Comparison of ENCODE assay signal across 17 cellular contexts in the genomic region with DNA sequence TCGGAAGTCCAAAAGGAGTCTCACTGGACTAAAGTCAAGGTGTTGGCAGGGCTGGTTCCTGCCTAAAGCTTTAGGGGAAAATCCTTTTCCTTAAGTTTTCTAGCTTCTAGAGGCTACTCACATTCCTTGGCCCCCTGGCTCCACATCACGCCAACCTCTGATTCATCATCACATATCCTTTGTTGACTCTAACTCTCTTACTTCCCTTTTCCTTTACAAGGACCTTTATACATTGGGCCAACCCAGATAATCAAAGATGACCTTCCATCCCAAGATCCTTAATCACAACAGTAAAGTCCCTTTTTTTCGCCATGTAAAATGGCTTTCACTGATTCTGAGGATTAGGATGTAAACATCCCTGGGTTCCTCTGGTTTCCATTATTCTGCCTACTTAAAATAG.
"Had no signal": no experiment of that assay in that cellular context is flagged by ENCODE, and none has a peak within 500 bp of the region (broad histone marks: within the 10 kb centered on the region; RNA-seq: fewer than 3 reads in every experiment).

No MANE protein-coding gene starts in this region.

- ATAC-seq: Panc1, Right ventricle myocardium inferior had no signal

- H3K27ac ChIP-seq: SJCRH30, SK-N-MC had no signal

- H3K36me3 ChIP-seq: SJCRH30 had no signal

- H3K9me3 ChIP-seq: SJCRH30 had no signal

- H3K4me3 ChIP-seq: SJCRH30, SK-N-MC had no signal

- DNase-seq: KBM-7, NCI-H1092, NCI-H1105 treated with DMSO at 0.1 percent for 48 hours, NCI-H1417 treated with DMSO at 0.1 percent for 48 hours, NCI-H146, NCI-H1694 treated with DMSO at 0.1 percent for 48 hours, NCI-H1930, NCI-H2081, NCI-H2107, NCI-H2227 treated with DMSO at 0.1 percent for 48 hours, NCI-H526 treated with DMSO at 0.1 percent for 48 hours, NCI-H748 treated with DMSO at 0.1 percent for 48 hours, SHP77 treated with DMSO at 0.1 percent for 48 hours, SJCRH30 had no signal

- H3K27me3 ChIP-seq: SJCRH30 had no signal

- H3K4me1 ChIP-seq: SJCRH30 had no signal
